ENCODE assay signal across 1 cellular context in genomic region chr1:160911441-160911840, GRCh38.
A peak's percentile ranks its signal among the peaks of the same experiment; 100 is the strongest.
TF ChIP-seq lines count a peak whose summit lies in the region.

No MANE protein-coding gene starts in this region.

TF ChIP-seq in K562, 482 proteins besides CTCF, POLR2A, EP300 and RAD21 (continues in another document):
- peak; percentile 38; the same call in 1 of the 2 replicates for TF ChIP-seq MYC (IDR thresholded peaks at IDR 0.05; ENCODE audit: low read depth, low read length)
- TF ChIP-seq MYC (CRISPR knock-in tag; IDR thresholded peaks at IDR 0.05; ENCODE audit: borderline replicate concordance, low read depth): no peak
- no peak for TF ChIP-seq TBP (optimal IDR thresholded peaks at IDR 0.05; ENCODE audit: low read depth, low read length)
- TF ChIP-seq SMARCA4 (IDR thresholded peaks at IDR 0.05): peak; percentile 56; the same call in 1 of the 2 replicates
- TF ChIP-seq MAFG (tag; conservative IDR thresholded peaks at IDR 0.05): no peak
- 0 out of 2 replicates have a peak, but pooled peaks have one; percentile 40 for TF ChIP-seq ZNF175 (CRISPR knock-in tag; IDR thresholded peaks at IDR 0.05; ENCODE audit: low read depth)
- TF ChIP-seq KLF16 (IDR thresholded peaks at IDR 0.05): peak; percentile 72
- peak in 1 of 2 experiments; percentile 66; a peak in 2 of 4 replicates for TF ChIP-seq FOXA3 (CRISPR knock-in tag; conservative IDR thresholded peaks at IDR 0.05 in 1 of 2, IDR thresholded peaks at IDR 0.05 in 1 of 2)
- TF ChIP-seq XRCC5 (IDR thresholded peaks at IDR 0.05; ENCODE audit: low read depth, low read length): no peak
- no peak for TF ChIP-seq CTCFL (IDR thresholded peaks at IDR 0.05; ENCODE audit: borderline replicate concordance, insufficient read depth, low read depth, low read length, poor library complexity, severe bottlenecking)
- peak; percentile 83 for TF ChIP-seq CBFA2T2 (conservative IDR thresholded peaks at IDR 0.05)
- TF ChIP-seq SOX6 (IDR thresholded peaks at IDR 0.05): peak; percentile 80
- peak; percentile 21 to 97; a peak in 3 of 4 replicates for TF ChIP-seq TEAD1 (CRISPR knock-in tag; IDR thresholded peaks at IDR 0.05)
- no peak for TF ChIP-seq FOXJ3 (CRISPR knock-in tag; IDR thresholded peaks at IDR 0.05)
- TF ChIP-seq NR2C1 (IDR thresholded peaks at IDR 0.05): no peak
- peak; percentile 27; the same call in 1 of the 2 replicates for TF ChIP-seq NR2C1 (tag; IDR thresholded peaks at IDR 0.05)
- TF ChIP-seq CTBP1 (IDR thresholded peaks at IDR 0.05; ENCODE audit: borderline replicate concordance): peak; percentile 72; the same call in 1 of the 2 replicates
- no peak for TF ChIP-seq JUND (IDR thresholded peaks at IDR 0.05; ENCODE audit: borderline replicate concordance, low read depth, low read length)
- TF ChIP-seq JUND (tag; IDR thresholded peaks at IDR 0.05; ENCODE audit: borderline replicate concordance, low read depth, low read length): no peak
- peak; percentile 88 for TF ChIP-seq CBFA2T3 (IDR thresholded peaks at IDR 0.05)
- no peak for TF ChIP-seq DDX20 (tag; IDR thresholded peaks at IDR 0.05; ENCODE audit: low read depth)
- TF ChIP-seq KDM2B (CRISPR knock-in tag; IDR thresholded peaks at IDR 0.05): 0 out of 2 replicates have a peak, but pooled peaks have one; percentile 20
- TF ChIP-seq HNRNPK (IDR thresholded peaks at IDR 0.05; ENCODE audit: low read depth, low read length, poor library complexity, severe bottlenecking): no peak
- peak in 1 of 2 experiments; percentile 67; a peak in 3 of 4 replicates for TF ChIP-seq RCOR1 (IDR thresholded peaks at IDR 0.05; ENCODE audit: borderline replicate concordance in 1 of 2, low read depth in 2 of 2, low read length in 2 of 2)
- no peak for TF ChIP-seq ETV5 (CRISPR knock-in tag; IDR thresholded peaks at IDR 0.05; ENCODE audit: low read depth)
- TF ChIP-seq ZNF766 (CRISPR knock-in tag; conservative IDR thresholded peaks at IDR 0.05): 0 out of 2 replicates have a peak, but pooled peaks have one; percentile 54
- TF ChIP-seq ARID1B (IDR thresholded peaks at IDR 0.05): peak; percentile 79
- no peak for TF ChIP-seq HMG20A (CRISPR knock-in tag; conservative IDR thresholded peaks at IDR 0.05)
- TF ChIP-seq BCOR (IDR thresholded peaks at IDR 0.05): peak; percentile 57
- TF ChIP-seq RNF2 (IDR thresholded peaks at IDR 0.05): 0 out of 2 replicates have a peak, but pooled peaks have one; percentile 27
- 0 out of 4 replicates have a peak, but pooled peaks of 1 of the 2 experiments have one; percentile 18 for TF ChIP-seq MLLT1 (IDR thresholded peaks at IDR 0.05)
- TF ChIP-seq NCOR1 (IDR thresholded peaks at IDR 0.05): peak; percentile 74
- no peak for TF ChIP-seq TSC22D4 (tag; IDR thresholded peaks at IDR 0.05)
- no peak for TF ChIP-seq PHF8 (IDR thresholded peaks at IDR 0.05; ENCODE audit: borderline replicate concordance, low read length)
- 0 out of 2 replicates have a peak, but pooled peaks have one; percentile 41 for TF ChIP-seq THRB (CRISPR knock-in tag; conservative IDR thresholded peaks at IDR 0.05)
- peak; percentile 55; the same call in 1 of the 2 replicates for TF ChIP-seq SMARCE1 (IDR thresholded peaks at IDR 0.05)
- TF ChIP-seq NFIC (IDR thresholded peaks at IDR 0.05): peak; percentile 36; the same call in 1 of the 2 replicates
- TF ChIP-seq TCF3 (CRISPR knock-in tag; IDR thresholded peaks at IDR 0.05): peak; percentile 77
- no peak for TF ChIP-seq ELK1 (CRISPR knock-in tag; IDR thresholded peaks at IDR 0.05)
- no peak for TF ChIP-seq PREB (CRISPR knock-in tag; IDR thresholded peaks at IDR 0.05)
- TF ChIP-seq HOXB6 (CRISPR knock-in tag; IDR thresholded peaks at IDR 0.05; ENCODE audit: borderline replicate concordance): no peak
- 0 out of 2 replicates have a peak, but pooled peaks have one; percentile 38 for TF ChIP-seq ZBTB9 (CRISPR knock-in tag; IDR thresholded peaks at IDR 0.05)
- TF ChIP-seq ADNP (tag; IDR thresholded peaks at IDR 0.05): no peak
- TF ChIP-seq TEAD2 (tag; IDR thresholded peaks at IDR 0.05): peak; percentile 84
- no peak for TF ChIP-seq ZNF174 (CRISPR knock-in tag; IDR thresholded peaks at IDR 0.05)
- no peak for TF ChIP-seq RFX7 (CRISPR knock-in tag; IDR thresholded peaks at IDR 0.05)
- TF ChIP-seq NRF1 (conservative IDR thresholded peaks at IDR 0.05 in 1 of 2, IDR thresholded peaks at IDR 0.05 in 1 of 2): peak; percentile 38 to 55; a peak in 3 of 4 replicates
- no peak for TF ChIP-seq ID3 (CRISPR knock-in tag; IDR thresholded peaks at IDR 0.05)
- 0 out of 2 replicates have a peak, but pooled peaks have one; percentile 39 for TF ChIP-seq ID3 (tag; IDR thresholded peaks at IDR 0.05)
- TF ChIP-seq HES1 (IDR thresholded peaks at IDR 0.05; ENCODE audit: low read depth): peak; percentile 87
- TF ChIP-seq FOSL1 (tag; conservative IDR thresholded peaks at IDR 0.05): peak; percentile 56; the same call in 1 of the 2 replicates
- TF ChIP-seq TEAD4 (IDR thresholded peaks at IDR 0.05; ENCODE audit: low read length): peak; percentile 94
- no peak for TF ChIP-seq TEAD4 (CRISPR knock-in tag; IDR thresholded peaks at IDR 0.05; ENCODE audit: borderline replicate concordance)
- TF ChIP-seq STAT5A (IDR thresholded peaks at IDR 0.05; ENCODE audit: borderline replicate concordance, low read length): peak; percentile 30; the same call in 1 of the 2 replicates
- peak; percentile 64 for TF ChIP-seq CXXC5 (CRISPR knock-in tag; IDR thresholded peaks at IDR 0.05)
- TF ChIP-seq TBL1XR1 (IDR thresholded peaks at IDR 0.05; ENCODE audit: low read length in 2 of 2): peak in 1 of 2 experiments; percentile 55; a peak in 1 of 4 replicates
- peak; percentile 43; the same call in 1 of the 2 replicates for TF ChIP-seq VEZF1 (CRISPR knock-in tag; IDR thresholded peaks at IDR 0.05)
- TF ChIP-seq KDM1A (IDR thresholded peaks at IDR 0.05): peak; percentile 40 to 41; a peak in 2 of 4 replicates
- TF ChIP-seq BCL6 (CRISPR knock-in tag; IDR thresholded peaks at IDR 0.05): 0 out of 2 replicates have a peak, but pooled peaks have one; percentile 19
- peak; percentile 66 for TF ChIP-seq BHLHE40 (IDR thresholded peaks at IDR 0.05; ENCODE audit: low read length)
- TF ChIP-seq RFX1 (IDR thresholded peaks at IDR 0.05): no peak
- no peak for TF ChIP-seq MAFK (IDR thresholded peaks at IDR 0.05; ENCODE audit: low read length)
- TF ChIP-seq MITF (IDR thresholded peaks at IDR 0.05): 0 out of 2 replicates have a peak, but pooled peaks have one; percentile 55
- TF ChIP-seq MTA2 (IDR thresholded peaks at IDR 0.05; ENCODE audit: low read depth): peak; percentile 72
